ENCODE assay signal across 29 cellular contexts in the genomic region with DNA sequence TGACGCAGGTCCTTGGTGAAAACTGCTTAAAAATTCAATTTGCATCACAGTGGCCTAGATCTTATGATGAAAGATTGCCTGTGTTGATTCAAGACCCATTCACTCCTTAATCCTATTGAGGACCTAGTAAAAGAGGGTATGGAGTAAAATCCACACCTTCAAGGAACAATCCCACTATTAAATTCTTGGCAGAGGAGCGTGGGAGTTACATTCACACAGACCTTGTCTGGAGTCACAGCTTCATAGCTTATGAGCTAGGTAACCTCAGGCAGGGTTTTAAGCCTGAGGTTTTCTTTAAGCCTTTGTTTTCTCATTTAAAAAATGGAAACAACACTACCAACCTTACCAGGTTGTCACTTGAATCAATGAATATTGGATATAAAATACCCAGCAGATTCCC.
"Had no signal": no experiment of that assay in that cellular context is flagged by ENCODE, and none has a peak within 500 bp of the region (broad histone marks: within the 10 kb centered on the region; RNA-seq: fewer than 3 reads in every experiment).

No MANE protein-coding gene starts in this region.

- H3K36me3 ChIP-seq: adrenal gland, ascending aorta, brain microvascular endothelial cell, breast epithelium, cardiac muscle cell had no signal

- H3K4me1 ChIP-seq: adrenal gland, ascending aorta, body of pancreas, breast epithelium had no signal

- H3K9me3 ChIP-seq: adrenal gland, ascending aorta, body of pancreas, breast epithelium had no signal

- H3K27me3 ChIP-seq: adrenal gland, ascending aorta, body of pancreas, brain microvascular endothelial cell, breast epithelium, cardiac muscle cell had no signal

- H3K4me3 ChIP-seq: adrenal gland, ascending aorta, body of pancreas, breast epithelium, cardiac muscle cell had no signal

- DNase-seq: activated effector memory CD4-positive, alpha-beta T cell treated with anti-CD3 and anti-CD28 coated beads, Interleukin-2, amount 50 U/mL, for 16 hours; activated effector memory CD4-positive, alpha-beta T cell treated with Interleukin-2 at 50 U/mL for 16 hours; activated gamma-delta T cell; activated gamma-delta T cell treated with Interleukin-2 at 50 U/mL for 16 hours; activated naive CD4-positive, alpha-beta T cell; activated naive CD4-positive, alpha-beta T cell treated with anti-CD3 and anti-CD28 coated beads for 36 hours; activated naive CD4-positive, alpha-beta T cell treated with anti-CD3 and anti-CD28 coated beads, Interleukin-2, amount 10 ng/mL, durations not matched to agents 7 days and 5 days; activated naive CD4-positive, alpha-beta T cell treated with anti-CD3 and anti-CD28 coated beads, Interleukin-2, amount 50 U/mL, for 16 hours; activated naive CD4-positive, alpha-beta T cell treated with Interleukin-2 at 50 U/mL for 16 hours; activated naive CD8-positive, alpha-beta T cell treated with anti-CD3 and anti-CD28 coated beads for 36 hours; activated naive CD8-positive, alpha-beta T cell treated with anti-CD3 and anti-CD28 coated beads, Interleukin-2, amount 10 ng/mL, durations not matched to agents 7 days and 5 days; activated naive CD8-positive, alpha-beta T cell treated with anti-CD3 and anti-CD28 coated beads, Interleukin-2, amount 50 U/mL, for 24 hours; activated T-cell treated with anti-CD3 and anti-CD28 coated beads, Interleukin-2, amount 50 U/mL, for 24 hours; activated T-cell treated with anti-CD3 and anti-CD28 coated beads, Interleukin-2, amount 50 U/mL, for 4 hours; activated T-cell treated with anti-CD3 and anti-CD28 coated beads, Interleukin-2, amount 50 U/mL, for 48 hours; activated T-cell treated with anti-CD3 and anti-CD28 coated beads, Interleukin-2, amount 50 U/mL, for 72 hours; adrenal gland; amniotic stem cell; amygdala; anterior cingulate cortex; aorta; body of pancreas; brain microvascular endothelial cell; caudate nucleus; central memory CD4-positive, alpha-beta T cell; cerebellar nuclear complex had no signal
